Comparison of ENCODE assay signal across 20 cellular contexts in genomic region chr6:65787787-65788186, GRCh38.
"Had no signal": no experiment of that assay in that cellular context is flagged by ENCODE, and none has a peak within 500 bp of the region (broad histone marks: within the 10 kb centered on the region; RNA-seq: fewer than 3 reads in every experiment).

No MANE protein-coding gene starts in this region.

- H3K4me1 ChIP-seq: colonic mucosa, esophagus muscularis mucosa, sigmoid colon, stomach, suprapubic skin had no signal

- H3K4me3 ChIP-seq: colonic mucosa, dorsolateral prefrontal cortex, esophagus muscularis mucosa, mucosa of descending colon, sigmoid colon, smooth muscle cell, stomach, suprapubic skin had no signal

- H3K27me3 ChIP-seq: colonic mucosa, dorsolateral prefrontal cortex, esophagus muscularis mucosa, sigmoid colon, stomach, suprapubic skin had no signal

- H3K9me3 ChIP-seq: colonic mucosa, mucosa of descending colon, sigmoid colon, suprapubic skin had no signal

- H3K4me2 ChIP-seq: smooth muscle cell had no signal

- FAIRE-seq: astrocyte, frontal cortex had no signal

- H3K27ac ChIP-seq: colonic mucosa, dorsolateral prefrontal cortex, esophagus muscularis mucosa, sigmoid colon, stomach, suprapubic skin, VCaP had no signal

- DNase-seq: activated CD4-positive, alpha-beta T cell treated with anti-CD3 and anti-CD28 coated beads, Interleukin-2, amount 10 ng/mL, durations not matched to agents 24 days and 14 days; activated CD8-positive, alpha-beta memory T cell treated with anti-CD3 and anti-CD28 coated beads, Interleukin-2, amount 10 ng/mL, durations not matched to agents 7 days and 5 days; activated CD8-positive, alpha-beta T cell treated with anti-CD3 and anti-CD28 coated beads for 36 hours; activated T-cell treated with anti-CD3 and anti-CD28 coated beads for 4 hours; colonic mucosa; dorsolateral prefrontal cortex; hippocampal formation; mesenchymal stem cell; mucosa of descending colon; nephron progenitor cell; nucleus accumbens; sigmoid colon; stimulated activated CD4-positive, alpha-beta T cell treated with anti-CD3 and anti-CD28 coated beads, Interleukin-15, amount 100 ng/mL, for 24 hours; stomach had no signal

- H3K36me3 ChIP-seq: colonic mucosa, esophagus muscularis mucosa, sigmoid colon, stomach, suprapubic skin had no signal
